8 cellular contexts compared by ENCODE assay signal in the genomic region with DNA sequence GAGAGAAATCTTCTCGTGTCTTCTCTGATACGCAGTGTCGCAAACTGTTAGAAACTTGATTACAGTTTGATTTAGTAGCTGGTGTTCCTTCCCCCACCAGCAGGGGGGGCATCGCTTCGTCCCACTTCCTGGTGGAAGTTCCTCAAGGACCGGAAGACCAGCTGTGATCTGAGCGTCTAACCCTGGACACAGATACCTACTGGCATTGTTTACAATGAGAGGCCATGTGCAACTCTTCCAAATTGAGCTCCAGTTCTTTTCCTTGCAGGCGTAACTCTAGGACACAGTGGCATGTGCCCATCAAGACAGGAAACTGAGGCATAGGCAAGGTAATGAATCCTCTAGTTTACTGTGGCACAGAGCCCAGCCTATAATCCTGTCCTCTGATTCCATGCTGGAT.
DNase-seq lines count a peak whose midpoint lies in the region; ATAC-seq, FAIRE-seq and TF ChIP-seq lines count a peak whose summit lies in the region.

No MANE protein-coding gene starts in this region.

- FAIRE-seq in urothelium cell line (lab: Jason Lieb, UNC), result peak; percentile 23

- peak overlapping the region; percentile 7 for H2AFZ ChIP-seq in ACC112 (ENCODE audit: low read length, unreplicated experiment)

- DNase-seq in OCI-M1 (lab: John Stamatoyannopoulos, UW), result peak; percentile 65
- DNase-seq in astrocyte of the hippocampus (ENCODE audit: low read depth, low spot score), result peak; percentile 25
- peak in 2 of 3 donors; percentile 51 to 58 for DNase-seq in right lobe of liver
- DNase-seq in urothelium cell line (ENCODE audit: low spot score), result peak; percentile 58
- no peak for DNase-seq in GOT3 (lab: John Stamatoyannopoulos, UW)

- H3K27me3 ChIP-seq in ACC112 (ENCODE audit: insufficient read depth, low read length) (no peaks in the 10 kb centered on the region), right lobe of liver (no peaks in the 10 kb centered on the region)

- no peaks in the 10 kb centered on the region for H3K36me3 ChIP-seq in ACC112 (ENCODE audit: insufficient read depth, low read length)
- H3K36me3 ChIP-seq in right lobe of liver, result no peaks in the 10 kb centered on the region

- ATAC-seq in right lobe of liver, result peak; percentile 70 to 83 (median 75)
- no peak for ATAC-seq in HG03439 (IDR thresholded peaks at IDR 0.05; ENCODE audit: unreplicated experiment)

- peak; percentile 79 for TF ChIP-seq CTCF in GM12875 (IDR thresholded peaks at IDR 0.05; ENCODE audit: borderline replicate concordance, insufficient read depth, low read depth, low read length)
- TF ChIP-seq CTCF in right lobe of liver (IDR thresholded peaks at IDR 0.05), result peak; percentile 70 to 83 (median 73)

- WGBS in right lobe of liver (ENCODE audit: insufficient coverage, low coverage, low lambda C conversion rate, missing lambda C conversion rate), result 29% methylated on average over 5 of the region's 8 CpGs

- no peak for TF ChIP-seq POLR2A in right lobe of liver (IDR thresholded peaks at IDR 0.05)

- H3K4me3 ChIP-seq in ACC112 (ENCODE audit: low read depth, low read length) (no peak overlapping the region), GM12875 (ENCODE audit: low read depth, low read length) (no peak overlapping the region), right lobe of liver (no peak overlapping the region)

- H3K27ac ChIP-seq in ACC112 (ENCODE audit: low read depth, low read length) (no peak overlapping the region), right lobe of liver (no peak overlapping the region)

- no peaks in the 10 kb centered on the region for H3K9me3 ChIP-seq in right lobe of liver

- H3K79me2 ChIP-seq in ACC112 (ENCODE audit: control insufficient read depth, insufficient read depth, low read length, unreplicated experiment), result no peaks in the 10 kb centered on the region

- no peaks in the 10 kb centered on the region for H3K4me1 ChIP-seq in ACC112 (ENCODE audit: control insufficient read depth, insufficient read depth, low read length, unreplicated experiment)
- no peaks in the 10 kb centered on the region for H3K4me1 ChIP-seq in right lobe of liver

- intact Hi-C loops in right lobe of liver (cut with DNase I), result loop anchor here in 1 of 2 donors (2.0 kb wide), 1 partner anchor 120 kb away; no protein-coding TSS in a partner anchor
